26 cellular contexts compared by ENCODE assay signal in genomic region chr2:63886445-63886844, GRCh38.
"Had no signal": no experiment of that assay in that cellular context is flagged by ENCODE, and none has a peak within 500 bp of the region (broad histone marks: within the 10 kb centered on the region; RNA-seq: fewer than 3 reads in every experiment).

No MANE protein-coding gene starts in this region.

- DNase-seq: activated B cell treated with CpG ODN at 0.5 μM for 24 hours; activated CD8-positive, alpha-beta memory T cell treated with anti-CD3 and anti-CD28 coated beads, Interleukin-2, amount 50 U/mL, for 4 hours; activated CD8-positive, alpha-beta T cell treated with anti-CD3 and anti-CD28 coated beads for 36 hours; activated effector memory CD4-positive, alpha-beta T cell treated with Interleukin-2 at 50 U/mL for 16 hours; activated naive CD4-positive, alpha-beta T cell treated with Interleukin-2 at 50 U/mL for 16 hours; activated naive CD8-positive, alpha-beta T cell treated with anti-CD3 and anti-CD28 coated beads, Interleukin-2, amount 10 ng/mL, durations not matched to agents 7 days and 5 days; activated T-cell treated with anti-CD3 and anti-CD28 coated beads, Interleukin-2, amount 50 U/mL, for 1 hour; adrenal gland; anterior cingulate cortex; central memory CD4-positive, alpha-beta T cell; MG63; MV-4-11; NCI-H1092 treated with DMSO at 0.1 percent for 48 hours; NCI-H1417 treated with DMSO at 0.1 percent for 48 hours; NCI-H1694; NCI-H2029; NCI-H2107; NCI-H2171 treated with DMSO at 0.1 percent for 48 hours; NCI-H226; NCI-H526; NCI-H774; T-cell; T-helper 2 cell; T1000 had no signal

- H3K4me3 ChIP-seq: adrenal gland, MG63, SK-N-MC had no signal

- H3K9me3 Mint-ChIP-seq: activated B cell treated with CpG ODN at 0.5 μM for 24 hours; activated CD8-positive, alpha-beta T cell treated with anti-CD3 and anti-CD28 coated beads for 36 hours; activated naive CD8-positive, alpha-beta T cell treated with anti-CD3 and anti-CD28 coated beads, Interleukin-2, amount 10 ng/mL, durations not matched to agents 7 days and 5 days; activated T-helper 1 cell treated with anti-CD3 and anti-CD28 coated beads, Interleukin-12 subunit alpha, Interleukin-12 subunit beta, Interleukin-2, Interleukin-4 antibody, amounts not matched to agents 30 ng/mL and 10 ng/mL and 1 ng/mL, durations not matched to agents 14 hours and 24 hours and 36 hours; T-cell had no signal

- H3K27ac ChIP-seq: adrenal gland, SK-N-MC had no signal

- H3K9me3 ChIP-seq: adrenal gland, MG63 had no signal

- H3K4me1 Mint-ChIP-seq: activated B cell treated with CpG ODN at 0.5 μM for 24 hours had no signal

- H3K27ac Mint-ChIP-seq: activated B cell treated with CpG ODN at 0.5 μM for 24 hours; activated CD8-positive, alpha-beta T cell treated with anti-CD3 and anti-CD28 coated beads for 36 hours; activated naive CD8-positive, alpha-beta T cell treated with anti-CD3 and anti-CD28 coated beads, Interleukin-2, amount 10 ng/mL, durations not matched to agents 7 days and 5 days; activated T-helper 1 cell treated with anti-CD3 and anti-CD28 coated beads, Interleukin-12 subunit alpha, Interleukin-12 subunit beta, Interleukin-2, Interleukin-4 antibody, amounts not matched to agents 30 ng/mL and 10 ng/mL and 1 ng/mL, durations not matched to agents 14 hours and 24 hours and 36 hours had no signal

- H3K27me3 Mint-ChIP-seq: activated B cell treated with CpG ODN at 0.5 μM for 24 hours; activated CD8-positive, alpha-beta T cell treated with anti-CD3 and anti-CD28 coated beads for 36 hours; activated naive CD8-positive, alpha-beta T cell treated with anti-CD3 and anti-CD28 coated beads, Interleukin-2, amount 10 ng/mL, durations not matched to agents 7 days and 5 days; T-cell had no signal

- ATAC-seq: activated CD8-positive, alpha-beta T cell treated with anti-CD3 and anti-CD28 coated beads for 36 hours; T-cell had no signal

- H3K4me1 ChIP-seq: adrenal gland had no signal

- H3K4me3 Mint-ChIP-seq: activated B cell treated with CpG ODN at 0.5 μM for 24 hours; activated CD8-positive, alpha-beta T cell treated with anti-CD3 and anti-CD28 coated beads for 36 hours; activated naive CD8-positive, alpha-beta T cell treated with anti-CD3 and anti-CD28 coated beads, Interleukin-2, amount 10 ng/mL, durations not matched to agents 7 days and 5 days; activated T-helper 1 cell treated with anti-CD3 and anti-CD28 coated beads, Interleukin-12 subunit alpha, Interleukin-12 subunit beta, Interleukin-2, Interleukin-4 antibody, amounts not matched to agents 30 ng/mL and 10 ng/mL and 1 ng/mL, durations not matched to agents 14 hours and 24 hours and 36 hours; T-cell had no signal

- H3K27me3 ChIP-seq: adrenal gland, MG63 had no signal
